ENCODE assay signal across 1 cellular context in genomic region chr4:68518889-68519288, GRCh38.
TF ChIP-seq lines count a peak whose summit lies in the region.

No MANE protein-coding gene starts in this region.

TF ChIP-seq in GM23338, 12 proteins besides CTCF, POLR2A, EP300 and RAD21 (continued from another document):
- TF ChIP-seq ZNF462 (CRISPR knock-in tag; IDR thresholded peaks at IDR 0.05): no peak
- TF ChIP-seq ZNF114 (CRISPR knock-in tag; IDR thresholded peaks at IDR 0.05): no peak
- TF ChIP-seq ZNF331 (CRISPR knock-in tag; IDR thresholded peaks at IDR 0.05; ENCODE audit: low read depth): no peak
- TF ChIP-seq EZH2 (IDR thresholded peaks at IDR 0.05; ENCODE audit: low read depth, unreplicated experiment): no peak
- TF ChIP-seq REST (IDR thresholded peaks at IDR 0.05; ENCODE audit: unreplicated experiment): no peak
